Comparison of ENCODE assay signal across 15 cellular contexts in genomic region chrX:78109458-78109857, GRCh38. TPM values are rescaled to one million over a fixed set of nuclear protein-coding genes. Genes with fewer than 3 reads are reported as not detected.
A peak's percentile ranks its signal among the peaks of the same experiment; 100 is the strongest.
DNase-seq lines count a peak whose midpoint lies in the region; ATAC-seq and TF ChIP-seq lines count a peak whose summit lies in the region.
"Had no signal": no experiment of that assay in that cellular context is flagged by ENCODE, and none has a peak within 500 bp of the region (broad histone marks: within the 10 kb centered on the region; RNA-seq: fewer than 3 reads in every experiment).

No MANE protein-coding gene starts in this region.

- H3K4me3 ChIP-seq in colonic mucosa, result no peak overlapping the region

- in situ Hi-C loops in KBM-7 (cut with MboI; ENCODE audit: low pct_unique_long_range_greater_than_20kb, low sequenced_read_pairs), result no loop called here

- peak overlapping the region; percentile 49 for H3K27ac Mint-ChIP-seq in activated naive CD4-positive, alpha-beta T cell treated with anti-CD3 and anti-CD28 coated beads, Interleukin-2, amount 10 ng/mL, durations not matched to agents 7 days and 5 days
- peak overlapping the region; percentile 61 for H3K27ac Mint-ChIP-seq in T-helper 2 cell treated with Interferon-gamma antibody and Interleukin-4, amounts not matched to agents 5 μg/mL and 100 μg/mL, for 36 hours
- H3K27ac Mint-ChIP-seq in effector memory CD8-positive, alpha-beta T cell, result no peak overlapping the region
- peak overlapping the region; percentile 63 for H3K27ac Mint-ChIP-seq in stimulated activated naive B cell treated with anti-CD40 and anti-IgM and Interleukin-4, amounts not matched to agents 10 μg/mL and 1 μg/mL and 100 μg/mL, for 72 hours

- H3K27me3 Mint-ChIP-seq in activated naive CD4-positive, alpha-beta T cell treated with anti-CD3 and anti-CD28 coated beads, Interleukin-2, amount 10 ng/mL, durations not matched to agents 7 days and 5 days, result no peaks in the 10 kb centered on the region
- no peaks in the 10 kb centered on the region for H3K27me3 Mint-ChIP-seq in T-helper 2 cell treated with Interferon-gamma antibody and Interleukin-4, amounts not matched to agents 5 μg/mL and 100 μg/mL, for 36 hours (ENCODE audit: low read depth)
- no peaks in the 10 kb centered on the region for H3K27me3 Mint-ChIP-seq in effector memory CD8-positive, alpha-beta T cell
- H3K27me3 Mint-ChIP-seq in stimulated activated naive B cell treated with anti-CD40 and anti-IgM and Interleukin-4, amounts not matched to agents 10 μg/mL and 1 μg/mL and 100 μg/mL, for 72 hours, result no peaks in the 10 kb centered on the region
- H3K27me3 Mint-ChIP-seq: IgD-negative memory B cell had no signal

- no peak overlapping the region for H3K27ac ChIP-seq in colonic mucosa
- H3K27ac ChIP-seq: RWPE1 had no signal

- CTCF ChIA-PET in activated naive CD4-positive, alpha-beta T cell treated with anti-CD3 and anti-CD28 coated beads, Interleukin-2, amount 10 ng/mL, durations not matched to agents 7 days and 5 days (lab: Charles Lee), result no interaction called here

- H3K4me3 Mint-ChIP-seq in activated naive CD4-positive, alpha-beta T cell treated with anti-CD3 and anti-CD28 coated beads, Interleukin-2, amount 10 ng/mL, durations not matched to agents 7 days and 5 days, result peak overlapping the region; percentile 97
- H3K4me3 Mint-ChIP-seq in T-helper 2 cell treated with Interferon-gamma antibody and Interleukin-4, amounts not matched to agents 5 μg/mL and 100 μg/mL, for 36 hours, result peak overlapping the region; percentile 98
- peak overlapping the region; percentile 36 to 88 for H3K4me3 Mint-ChIP-seq in effector memory CD8-positive, alpha-beta T cell
- no peak overlapping the region for H3K4me3 Mint-ChIP-seq in stimulated activated naive B cell treated with anti-CD40 and anti-IgM and Interleukin-4, amounts not matched to agents 10 μg/mL and 1 μg/mL and 100 μg/mL, for 72 hours

- peak; percentile 28 for ATAC-seq in effector memory CD8-positive, alpha-beta T cell (replicated peaks)
- ATAC-seq in stimulated activated naive B cell treated with anti-CD40 and anti-IgM and Interleukin-4, amounts not matched to agents 10 μg/mL and 1 μg/mL and 100 μg/mL, for 72 hours (replicated peaks), result no peak

- no peak for DNase-seq in activated naive CD4-positive, alpha-beta T cell treated with anti-CD3 and anti-CD28 coated beads, Interleukin-2, amount 10 ng/mL, durations not matched to agents 7 days and 5 days
- DNase-seq in activated naive CD4-positive, alpha-beta T cell (lab: John Stamatoyannopoulos, UW), result no peak
- DNase-seq in T-helper 2 cell treated with Interferon-gamma antibody and Interleukin-4, amounts not matched to agents 5 μg/mL and 100 μg/mL, for 36 hours (ENCODE audit: low spot score), result no peak
- DNase-seq in effector memory CD8-positive, alpha-beta T cell, result no peak
- DNase-seq in stimulated activated naive B cell treated with anti-CD40 and anti-IgM and Interleukin-4, amounts not matched to agents 10 μg/mL and 1 μg/mL and 100 μg/mL, for 72 hours, result no peak
- DNase-seq in colonic mucosa (no peak), KBM-7 (no peak)
- DNase-seq in effector CD4-positive, alpha-beta T cell, result no peak
- DNase-seq: effector CD8-positive, alpha-beta T cell; NCI-H1092 treated with DMSO at 0.1 percent for 48 hours; NCI-H2171; stimulated activated CD4-positive, alpha-beta T cell treated with anti-CD3 and anti-CD28 coated beads, Interleukin-15, amount 100 ng/mL, for 24 hours; SW 1271 had no signal

- intact Hi-C loops in colonic mucosa (cut with DNase I), result no loop called here

- H3K36me3 Mint-ChIP-seq in activated naive CD4-positive, alpha-beta T cell treated with anti-CD3 and anti-CD28 coated beads, Interleukin-2, amount 10 ng/mL, durations not matched to agents 7 days and 5 days, result peaks cover 71% of the 10 kb centered on the region
- H3K36me3 Mint-ChIP-seq in T-helper 2 cell treated with Interferon-gamma antibody and Interleukin-4, amounts not matched to agents 5 μg/mL and 100 μg/mL, for 36 hours (ENCODE audit: low read depth), result peaks cover 73% of the 10 kb centered on the region
- H3K36me3 Mint-ChIP-seq in effector memory CD8-positive, alpha-beta T cell (ENCODE audit: insufficient read depth), result peaks cover 64% of the 10 kb centered on the region
- H3K36me3 Mint-ChIP-seq in stimulated activated naive B cell treated with anti-CD40 and anti-IgM and Interleukin-4, amounts not matched to agents 10 μg/mL and 1 μg/mL and 100 μg/mL, for 72 hours, result peaks cover 25 to 40% of the 10 kb centered on the region in 2 donors

- no peaks in the 10 kb centered on the region for H3K9me3 Mint-ChIP-seq in activated naive CD4-positive, alpha-beta T cell treated with anti-CD3 and anti-CD28 coated beads, Interleukin-2, amount 10 ng/mL, durations not matched to agents 7 days and 5 days
- H3K9me3 Mint-ChIP-seq in T-helper 2 cell treated with Interferon-gamma antibody and Interleukin-4, amounts not matched to agents 5 μg/mL and 100 μg/mL, for 36 hours, result no peaks in the 10 kb centered on the region
- H3K9me3 Mint-ChIP-seq in effector memory CD8-positive, alpha-beta T cell, result no peaks in the 10 kb centered on the region
- H3K9me3 Mint-ChIP-seq in stimulated activated naive B cell treated with anti-CD40 and anti-IgM and Interleukin-4, amounts not matched to agents 10 μg/mL and 1 μg/mL and 100 μg/mL, for 72 hours, result peaks cover 0 to 3% of the 10 kb centered on the region in 2 donors
- H3K9me3 Mint-ChIP-seq: IgD-negative memory B cell had no signal

- no peaks in the 10 kb centered on the region for H3K9me3 ChIP-seq in colonic mucosa

- no peaks in the 10 kb centered on the region for H3K27me3 ChIP-seq in colonic mucosa

- TF ChIP-seq CTCF in colonic mucosa (IDR thresholded peaks at IDR 0.05), result no peak

- H3K4me1 ChIP-seq in colonic mucosa, result no peaks in the 10 kb centered on the region

- no peak overlapping the region for H3K9ac ChIP-seq in colonic mucosa (ENCODE audit: low read depth in 2 of 2, low read length in 2 of 2)

- peaks cover 58% of the 10 kb centered on the region for H3K4me1 Mint-ChIP-seq in activated naive CD4-positive, alpha-beta T cell treated with anti-CD3 and anti-CD28 coated beads, Interleukin-2, amount 10 ng/mL, durations not matched to agents 7 days and 5 days
- H3K4me1 Mint-ChIP-seq in T-helper 2 cell treated with Interferon-gamma antibody and Interleukin-4, amounts not matched to agents 5 μg/mL and 100 μg/mL, for 36 hours (ENCODE audit: low read depth), result peaks cover 42% of the 10 kb centered on the region
- H3K4me1 Mint-ChIP-seq in effector memory CD8-positive, alpha-beta T cell (ENCODE audit: low read depth in 2 of 2), result peaks cover 31 to 38% of the 10 kb centered on the region in 2 donors
- H3K4me1 Mint-ChIP-seq in stimulated activated naive B cell treated with anti-CD40 and anti-IgM and Interleukin-4, amounts not matched to agents 10 μg/mL and 1 μg/mL and 100 μg/mL, for 72 hours, result peaks cover 11 to 29% of the 10 kb centered on the region in 2 donors

- H3K36me3 ChIP-seq in colonic mucosa, result peaks cover 3% of the 10 kb centered on the region

RNA-seq across cellular contexts. Expression of gene PGK1, which starts 5.4 kb away (rescaled TPM):
- total RNA-seq in colonic mucosa, result 100 to 1,000 TPM; 500 to 706 TPM

RNA-seq across cellular contexts. Expression of gene TAF9B, which starts 30.0 kb away (rescaled TPM):
- 1 to 10 TPM; 5.8 to 6.3 TPM for total RNA-seq in colonic mucosa

Comparison
In these comparisons a context has a peak if more than half of its experiments do, and no peak if none do; other contexts are left out.
1. H3K27ac Mint-ChIP-seq: peak in activated naive CD4-positive, alpha-beta T cell treated with anti-CD3 and anti-CD28 coated beads, Interleukin-2, amount 10 ng/mL, durations not matched to agents 7 days and 5 days (single experiment), T-helper 2 cell treated with Interferon-gamma antibody and Interleukin-4, amounts not matched to agents 5 μg/mL and 100 μg/mL, for 36 hours (single experiment) and stimulated activated naive B cell treated with anti-CD40 and anti-IgM and Interleukin-4, amounts not matched to agents 10 μg/mL and 1 μg/mL and 100 μg/mL, for 72 hours (single experiment); none in effector memory CD8-positive, alpha-beta T cell (0 of 2).
2. H3K4me3 Mint-ChIP-seq: peak in activated naive CD4-positive, alpha-beta T cell treated with anti-CD3 and anti-CD28 coated beads, Interleukin-2, amount 10 ng/mL, durations not matched to agents 7 days and 5 days (single experiment), T-helper 2 cell treated with Interferon-gamma antibody and Interleukin-4, amounts not matched to agents 5 μg/mL and 100 μg/mL, for 36 hours (single experiment) and effector memory CD8-positive, alpha-beta T cell (2 of 2); none in stimulated activated naive B cell treated with anti-CD40 and anti-IgM and Interleukin-4, amounts not matched to agents 10 μg/mL and 1 μg/mL and 100 μg/mL, for 72 hours (0 of 2).